ENCODE assay signal across 10 cellular contexts in the genomic region with DNA sequence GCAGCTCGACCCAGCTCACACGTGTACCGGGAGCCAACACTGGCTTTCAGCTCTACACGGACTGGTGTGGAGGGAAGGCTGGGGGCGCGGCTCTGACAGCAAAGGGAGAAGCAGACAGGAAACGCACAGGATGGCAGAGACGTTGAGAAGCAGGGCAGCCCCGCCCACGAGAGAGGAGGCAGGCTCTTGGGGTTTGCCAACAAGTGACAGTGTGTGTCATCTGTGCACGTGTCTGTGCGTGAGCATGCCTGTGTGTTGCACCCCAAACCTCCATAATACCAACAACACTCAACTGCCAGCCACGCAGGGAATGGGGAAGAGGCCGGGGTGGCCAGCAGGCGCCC.
DNase-seq lines count a peak whose midpoint lies in the region; ATAC-seq and TF ChIP-seq lines count a peak whose summit lies in the region.
"Had no signal": no experiment of that assay in that cellular context is flagged by ENCODE, and none has a peak within 500 bp of the region (broad histone marks: within the 10 kb centered on the region; RNA-seq: fewer than 3 reads in every experiment).

No MANE protein-coding gene starts in this region.

- H3K36me3 Mint-ChIP-seq in mesothelial cell of epicardium, result peaks cover 58% of the 10 kb centered on the region

- no peaks in the 10 kb centered on the region for H3K27me3 ChIP-seq in dorsolateral prefrontal cortex

- TF ChIP-seq CTCF in dorsolateral prefrontal cortex (IDR thresholded peaks at IDR 0.05 in 54 of 56, conservative IDR thresholded peaks at IDR 0.05 in 2 of 56; ENCODE audit: low read depth in 1 of 56, partially characterized antibody in 56 of 56) (no peak), mesothelial cell of epicardium (IDR thresholded peaks at IDR 0.05; ENCODE audit: unreplicated experiment) (no peak)

- H3K4me1 Mint-ChIP-seq in mesothelial cell of epicardium, result peaks cover 13% of the 10 kb centered on the region

- H3K4me3 ChIP-seq in dorsolateral prefrontal cortex, result no peak overlapping the region

- H3K9me3 Mint-ChIP-seq in mesothelial cell of epicardium, result peaks cover 16% of the 10 kb centered on the region

- no peak overlapping the region for H3K4me3 Mint-ChIP-seq in mesothelial cell of epicardium

- H3K27me3 Mint-ChIP-seq in mesothelial cell of epicardium (ENCODE audit: low read depth), result no peaks in the 10 kb centered on the region

- no peak overlapping the region for H3K27ac Mint-ChIP-seq in mesothelial cell of epicardium

- DNase-seq in GM04504 (ENCODE audit: low read depth) (peak; percentile 11), dorsolateral prefrontal cortex (peak in 6 of 10 donors; percentile 67 to 81 (median 70)), mesothelial cell of epicardium (ENCODE audit: low spot score in 2 of 2, unreplicated experiment in 2 of 2) (no peak), SW480 (ENCODE audit: low spot score) (no peak)
- DNase-seq in activated CD4-positive, alpha-beta T cell treated with anti-CD3 and anti-CD28 coated beads, Interleukin-2, amount 50 U/mL, for 1 hour, result peak; percentile 92
- DNase-seq in stimulated activated CD4-positive, alpha-beta T cell treated with anti-CD3 and anti-CD28 coated beads, TNF-alpha, amount 100 ng/mL, for 1 hour (ENCODE audit: low read depth in 3 of 3, low spot score in 1 of 3), result peak; percentile 76 to 81 (median 78)
- DNase-seq: kidney glomerular epithelial cell, NCI-H2171 had no signal

- intact Hi-C loops in dorsolateral prefrontal cortex (cut with DNase I), result no loop called here

- no peak for ATAC-seq in HG03432 (IDR thresholded peaks at IDR 0.05; ENCODE audit: unreplicated experiment)
- ATAC-seq in GM18498 (IDR thresholded peaks at IDR 0.05; ENCODE audit: unreplicated experiment), result no peak

- no peak overlapping the region for H3K27ac ChIP-seq in dorsolateral prefrontal cortex

Comparison
In these comparisons a context has a peak if more than half of its experiments do, and no peak if none do; other contexts are left out.
1. DNase-seq: peak in GM04504 (single experiment), activated CD4-positive, alpha-beta T cell treated with anti-CD3 and anti-CD28 coated beads, Interleukin-2, amount 50 U/mL, for 1 hour (single experiment), dorsolateral prefrontal cortex (6 of 10) and stimulated activated CD4-positive, alpha-beta T cell treated with anti-CD3 and anti-CD28 coated beads, TNF-alpha, amount 100 ng/mL, for 1 hour (3 of 3); none in mesothelial cell of epicardium (0 of 2) and SW480 (single experiment).